In genomic region chr2:149446735-149447134, GRCh38 we compare ENCODE assay signal across 27 cellular contexts.
DNase-seq lines count a peak whose midpoint lies in the region; ATAC-seq, FAIRE-seq and TF ChIP-seq lines count a peak whose summit lies in the region.
"Had no signal": no experiment of that assay in that cellular context is flagged by ENCODE, and none has a peak within 500 bp of the region (broad histone marks: within the 10 kb centered on the region; RNA-seq: fewer than 3 reads in every experiment).

No MANE protein-coding gene starts in this region.

- H2BK120ac ChIP-seq in H9 (ENCODE audit: low read depth, low read length, poor library complexity, severe bottlenecking) = no peak overlapping the region

- CTCF ChIA-PET in PC-3 (lab: Charles Lee) = no interaction called here

- TF ChIP-seq CTCF in H9 (conservative IDR thresholded peaks at IDR 0.05) (no peak), PC-3 (conservative IDR thresholded peaks at IDR 0.05; ENCODE audit: low read depth, low read length) (no peak)

- H2BK12ac ChIP-seq in H9 (ENCODE audit: insufficient read length, low read depth, low read length) = no peak overlapping the region

- no peak overlapping the region for H2BK20ac ChIP-seq in H9 (ENCODE audit: low read depth, low read length, poor library complexity, severe bottlenecking)

- H2AFZ ChIP-seq in H9 (ENCODE audit: low read length) (no peak overlapping the region), PC-3 (ENCODE audit: low read length) (no peak overlapping the region)
- H2AFZ ChIP-seq: PC-9 had no signal

- H2BK15ac ChIP-seq in H9 (ENCODE audit: low read depth, low read length) = no peak overlapping the region

- H3K14ac ChIP-seq in H9 (ENCODE audit: insufficient read depth, low read length) = no peak overlapping the region

- ATAC-seq in PC-3 = no peak
- ATAC-seq: A549, Right ventricle myocardium inferior had no signal

- no peaks in the 10 kb centered on the region for H3K23me2 ChIP-seq in H9 (ENCODE audit: insufficient read length, low read depth, low read length, poor library complexity, severe bottlenecking)

- no CpG with 5 or more reads among the region's 4 CpGs for WGBS in H9 (ENCODE audit: extremely low coverage, insufficient read length, low lambda C conversion rate)

- H2AK5ac ChIP-seq in H9 (ENCODE audit: insufficient read length, low read length) = no peak overlapping the region

- intact Hi-C loops in PC-3 (cut with micrococcal nuclease) = no loop called here

- BruUV-seq in PC-3 (replicated peaks; lab: Mats Ljungman, UMichigan) = no TSS peak

- H4K5ac ChIP-seq in H9 (ENCODE audit: insufficient read length, low read depth, low read length) = no peak overlapping the region

- no peaks in the 10 kb centered on the region for H3F3A ChIP-seq in PC-3 (ENCODE audit: low read length, unreplicated experiment)

- H3K27me3 ChIP-seq in H9 (ENCODE audit: insufficient read depth, low read length) (peaks cover 10% of the 10 kb centered on the region), PC-3 (ENCODE audit: low read length) (no peaks in the 10 kb centered on the region)
- H3K27me3 ChIP-seq: BLaER1 treated with 17β-estradiol and CSF1 and Interleukin-3, amounts not matched to agents 10 nM and 100 nM; SJSA1 had no signal

- H3K4me2 ChIP-seq in H9 (ENCODE audit: insufficient read depth, insufficient read length, low read length) (no peak overlapping the region), PC-3 (ENCODE audit: low read length) (no peak overlapping the region)
- H3K4me2 ChIP-seq: A549; BLaER1 treated with 17β-estradiol and CSF1 and Interleukin-3, amounts not matched to agents 10 nM and 100 nM; PC-9 had no signal

- no peaks in the 10 kb centered on the region for H3K36me3 ChIP-seq in PC-3 (ENCODE audit: low read depth, low read length)
- H3K36me3 ChIP-seq: BLaER1 treated with 17β-estradiol and CSF1 and Interleukin-3, amounts not matched to agents 10 nM and 100 nM; SJSA1 had no signal

- no peak overlapping the region for H4K91ac ChIP-seq in H9 (ENCODE audit: insufficient read length, low read depth, low read length)

- H3K9me2 ChIP-seq in PC-3 (replicated peaks; ENCODE audit: low read length) = no peaks in the 10 kb centered on the region

- no peaks in the 10 kb centered on the region; a peak in 3 of 7 replicates for H3K36me3 Mint-ChIP-seq in H9 (ENCODE audit: insufficient read depth in 1 of 3, low read depth in 3 of 3)

- no peaks in the 10 kb centered on the region for H3K9me3 Mint-ChIP-seq in H9
- H3K9me3 Mint-ChIP-seq: CD4-positive, alpha-beta T cell had no signal

- no peak overlapping the region for H3T11ph ChIP-seq in H9 (ENCODE audit: low read length)

- no peaks in the 10 kb centered on the region for H3K79me1 ChIP-seq in H9 (ENCODE audit: insufficient read depth, low read depth, low read length, poor library complexity, severe bottlenecking)

- POLR2A ChIA-PET in PC-3 (lab: Charles Lee; ENCODE audit: unreplicated experiment) = interaction anchor here (0.7 kb wide), 1 partner anchor 422 kb away, joined by 4 read pairs; no protein-coding TSS in a partner anchor

- no peak overlapping the region for H3K27ac Mint-ChIP-seq in H9
- H3K27ac Mint-ChIP-seq: CD4-positive, alpha-beta T cell had no signal

- peaks cover 18 to 20% of the 10 kb centered on the region in 2 experiments for H3K4me1 Mint-ChIP-seq in H9

- no peak overlapping the region for H3K4me3 Mint-ChIP-seq in H9
- H3K4me3 Mint-ChIP-seq: CD4-positive, alpha-beta T cell had no signal

- H3K27ac ChIP-seq in H9 (ENCODE audit: insufficient read length, low read depth, low read length) (no peak overlapping the region), PC-3 (ENCODE audit: low read length) (no peak overlapping the region)
- H3K27ac ChIP-seq: A549; BLaER1 treated with 17β-estradiol and CSF1 and Interleukin-3, amounts not matched to agents 10 nM and 100 nM; PC-9; SJSA1 had no signal

- DNase-seq in NCI-H1417 (lab: John Stamatoyannopoulos, UW) = peak in 2 of 3 experiments; percentile 51 to 78
- DNase-seq in NCI-H1417 treated with DMSO at 0.1 percent for 48 hours (lab: John Stamatoyannopoulos, UW) = no peak
- peak; percentile 39 for DNase-seq in NCI-H1436 treated with DMSO at 0.1 percent for 48 hours (lab: John Stamatoyannopoulos, UW)
- DNase-seq in NCI-H748 treated with DMSO at 0.1 percent for 48 hours (lab: John Stamatoyannopoulos, UW) = peak; percentile 34
- DNase-seq in H9 = no peak
- DNase-seq in 8988T = no peak
- DNase-seq in PC-3 = no peak
- DNase-seq: AML-193; Caco-2; CD4-positive, alpha-beta T cell; DMS153; DND-41; KBM-7; NCI-H187; NCI-H2081 treated with DMSO at 0.1 percent for 48 hours; NCI-H2227 treated with DMSO at 0.1 percent for 48 hours; NCI-H526 treated with DMSO at 0.1 percent for 48 hours; NK-92 treated with Interleukin-12 subunit alpha and Interleukin-12 subunit beta, amount 100 ng/mL, for 24 hours; PC-9; T-helper 1 cell had no signal

- H3K4ac ChIP-seq in H9 (ENCODE audit: low read depth, low read length) = no peak overlapping the region

- no peak overlapping the region for H2BK5ac ChIP-seq in H9 (ENCODE audit: insufficient read length, low read length)

- no peak overlapping the region for H3K18ac ChIP-seq in H9 (ENCODE audit: insufficient read length, low read depth, low read length)

- FAIRE-seq in islet of Langerhans (lab: Jason Lieb, UNC) = peak; percentile 33
- FAIRE-seq: A549, GM19239, H54 had no signal

- peaks cover 16% of the 10 kb centered on the region for H3K27me3 Mint-ChIP-seq in H9 (ENCODE audit: low read depth)
- H3K27me3 Mint-ChIP-seq: CD4-positive, alpha-beta T cell had no signal

- H3K9ac ChIP-seq in H9 (ENCODE audit: extremely low read depth, insufficient read length, low read length) (no peak overlapping the region), PC-3 (ENCODE audit: low read length) (no peak overlapping the region)
- H3K9ac ChIP-seq: BLaER1 treated with 17β-estradiol and CSF1 and Interleukin-3, amounts not matched to agents 10 nM and 100 nM had no signal

- H3K23ac ChIP-seq in H9 (ENCODE audit: insufficient read length, low read depth, low read length) = no peak overlapping the region

- H3K4me1 ChIP-seq in H9 (ENCODE audit: insufficient read depth, low read length) (no peaks in the 10 kb centered on the region), PC-3 (ENCODE audit: insufficient read depth, low read length) (peaks cover 5% of the 10 kb centered on the region; the same call in 1 of the 2 replicates)
- H3K4me1 ChIP-seq: A549; BLaER1 treated with 17β-estradiol and CSF1 and Interleukin-3, amounts not matched to agents 10 nM and 100 nM; Caco-2 had no signal

- H3K9me3 ChIP-seq in H9 (ENCODE audit: control insufficient read depth, low read depth, low read length) (no peaks in the 10 kb centered on the region), PC-3 (ENCODE audit: low read length) (no peaks in the 10 kb centered on the region)
- H3K9me3 ChIP-seq: A549; BLaER1 treated with 17β-estradiol and CSF1 and Interleukin-3, amounts not matched to agents 10 nM and 100 nM; Caco-2; SJSA1 had no signal

- no peak overlapping the region for H4K8ac ChIP-seq in H9 (replicated peaks; ENCODE audit: insufficient read length, low read depth, low read length)

- no peaks in the 10 kb centered on the region for H3K79me2 ChIP-seq in H9 (ENCODE audit: insufficient read depth, low read length)
- no peaks in the 10 kb centered on the region for H3K79me2 ChIP-seq in PC-3 (ENCODE audit: low read length)

- no peak overlapping the region for H3K56ac ChIP-seq in H9 (ENCODE audit: insufficient read length, low read depth, low read length)

- H4K20me1 ChIP-seq in H9 (ENCODE audit: control insufficient read depth, insufficient read depth, insufficient read length) = no peaks in the 10 kb centered on the region
- no peaks in the 10 kb centered on the region for H4K20me1 ChIP-seq in PC-3 (ENCODE audit: low read length)
- H4K20me1 ChIP-seq: BLaER1 treated with 17β-estradiol and CSF1 and Interleukin-3, amounts not matched to agents 10 nM and 100 nM had no signal

- no peak overlapping the region for H3K4me3 ChIP-seq in PC-3 (ENCODE audit: low read length)
- H3K4me3 ChIP-seq: A549; BLaER1 treated with 17β-estradiol and CSF1 and Interleukin-3, amounts not matched to agents 10 nM and 100 nM; PC-9; SJSA1 had no signal

Comparison
In these comparisons a context has a peak if more than half of its experiments do, and no peak if none do; other contexts are left out.
1. DNase-seq: peak in NCI-H1417 (2 of 3), NCI-H1436 treated with DMSO at 0.1 percent for 48 hours (single experiment) and NCI-H748 treated with DMSO at 0.1 percent for 48 hours (single experiment); none in NCI-H1417 treated with DMSO at 0.1 percent for 48 hours (single experiment), H9 (single experiment), 8988T (single experiment) and PC-3 (single experiment).